ENCODE assay signal across 5 cellular contexts in the genomic region with DNA sequence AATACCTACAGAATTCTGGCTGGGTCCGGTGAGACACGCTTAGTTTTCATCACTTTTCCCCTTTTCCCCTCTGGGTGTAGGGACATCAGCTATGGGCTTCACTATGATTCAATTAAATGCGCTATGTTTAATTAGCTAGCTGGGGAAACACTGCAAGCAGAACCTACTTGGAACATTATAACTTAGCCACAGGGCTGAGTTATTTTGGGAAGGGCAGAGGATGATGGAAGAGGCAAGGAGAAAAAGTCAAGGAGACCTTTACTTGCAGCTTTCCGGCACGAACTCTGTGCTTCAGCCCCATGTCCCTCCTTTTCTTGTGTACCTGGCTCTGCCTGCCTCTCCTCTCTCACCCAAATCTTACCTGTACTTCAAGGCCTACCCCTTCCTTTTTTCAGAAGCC.
"Had no signal": no experiment of that assay in that cellular context is flagged by ENCODE, and none has a peak within 500 bp of the region (broad histone marks: within the 10 kb centered on the region; RNA-seq: fewer than 3 reads in every experiment).

No MANE protein-coding gene starts in this region.

- H3K27ac ChIP-seq: GM23248, HL-60 had no signal

- ATAC-seq: HepG2 had no signal

- DNase-seq: GM23248, H9, HCEC 1CT had no signal

- H3K4me3 ChIP-seq: GM23248 had no signal
